Comparison of ENCODE assay signal across 23 cellular contexts in the genomic region with DNA sequence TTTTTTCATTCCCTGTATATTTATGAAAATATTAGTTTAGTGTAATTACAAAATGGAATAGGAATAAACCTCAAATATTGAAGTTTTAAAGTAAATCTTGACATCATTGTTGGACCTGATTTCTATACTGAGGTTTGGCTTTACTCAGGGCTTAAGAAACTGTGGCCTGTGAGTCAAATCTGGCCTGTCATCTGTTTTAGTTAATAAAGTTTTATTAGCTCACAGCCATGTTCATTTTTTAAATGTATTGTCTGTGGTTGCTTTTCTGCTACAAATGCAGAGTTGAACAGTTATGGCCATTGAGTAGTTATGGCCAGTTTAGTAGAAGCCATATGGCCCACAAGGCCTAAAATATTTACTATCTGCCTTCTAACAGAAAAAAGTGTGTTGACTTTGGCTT.
"Had no signal": no experiment of that assay in that cellular context is flagged by ENCODE, and none has a peak within 500 bp of the region (broad histone marks: within the 10 kb centered on the region; RNA-seq: fewer than 3 reads in every experiment).

No MANE protein-coding gene starts in this region.

- H3K4me3 ChIP-seq: SK-N-MC had no signal

- DNase-seq: activated CD4-positive, alpha-beta memory T cell treated with anti-CD3 and anti-CD28 coated beads, Interleukin-2, amount 10 ng/mL, durations not matched to agents 7 days and 5 days; activated CD4-positive, alpha-beta T cell treated with anti-CD3 and anti-CD28 coated beads for 36 hours; activated CD4-positive, alpha-beta T cell treated with anti-CD3 and anti-CD28 coated beads, Interleukin-2, amount 50 U/mL, for 1 hour; activated gamma-delta T cell; activated naive CD4-positive, alpha-beta T cell treated with anti-CD3 and anti-CD28 coated beads for 36 hours; activated T-cell treated with anti-CD3 and anti-CD28 coated beads for 4 hours; activated T-cell treated with anti-CD3 and anti-CD28 coated beads, Interleukin-2, amount 50 U/mL, for 48 hours; Kasumi-1; NCI-H1092; NCI-H1417; NCI-H1694; NCI-H2029; NCI-H2107; NCI-H2171 treated with DMSO at 0.1 percent for 48 hours; NCI-H226; NCI-H526; NCI-H774; T-cell; T-helper 2 cell; T1000; WERI-Rb-1 had no signal

- H3K36me3 ChIP-seq: WERI-Rb-1 had no signal

- ATAC-seq: activated CD4-positive, alpha-beta T cell treated with anti-CD3 and anti-CD28 coated beads for 36 hours; activated T-helper 17 cell treated with anti-CD3 and anti-CD28 coated beads, Interleukin-2, amount 50 U/mL, for 72 hours; T-cell had no signal

- H3K27ac ChIP-seq: SK-N-MC, WERI-Rb-1 had no signal
